Comparison of ENCODE assay signal across 1 cellular context in the genomic region with DNA sequence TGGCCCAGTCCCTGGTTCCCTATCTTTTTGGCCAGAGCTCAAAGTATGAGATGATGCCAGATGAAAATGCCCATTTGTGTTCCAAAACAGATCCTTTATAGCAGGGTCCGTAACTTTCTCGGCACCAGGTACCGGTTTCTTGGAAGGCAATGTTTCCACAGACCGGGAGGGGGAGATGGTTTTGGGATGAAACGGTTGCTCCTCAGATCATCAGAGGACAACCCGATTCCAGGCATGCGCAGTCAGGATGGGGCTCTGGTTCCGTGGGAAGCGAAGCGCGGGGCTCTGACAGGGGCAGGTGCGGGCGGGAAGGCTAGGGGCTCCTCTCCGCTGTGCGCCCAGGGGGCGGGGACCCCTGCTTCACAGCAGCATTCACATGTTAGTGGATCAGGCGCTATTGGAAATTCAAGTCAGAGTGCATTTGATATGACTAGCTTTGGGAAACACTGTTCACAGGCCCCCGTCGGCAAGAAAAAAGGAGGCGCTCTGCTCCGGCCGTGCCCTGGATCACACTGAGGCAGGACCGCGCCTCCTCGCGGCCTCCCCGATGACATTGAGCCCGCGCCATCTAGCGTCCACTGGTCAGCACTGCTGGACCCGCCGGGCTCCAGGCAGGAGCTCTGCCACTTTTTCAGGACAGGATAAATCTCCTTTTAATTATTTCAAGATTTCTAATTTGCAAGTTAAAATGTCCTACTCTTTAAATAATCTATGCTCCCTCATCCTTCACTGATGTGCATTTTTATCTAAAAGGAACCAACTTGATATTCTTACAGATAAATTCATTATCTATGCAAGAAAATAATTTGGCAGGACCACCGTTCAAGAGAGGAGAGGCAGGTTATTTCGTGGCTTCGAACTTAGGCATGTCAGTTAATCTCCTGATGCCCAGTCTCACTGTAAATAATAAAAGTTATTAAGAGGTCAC.
TF ChIP-seq lines count a peak whose summit lies in the region.

No MANE protein-coding gene starts in this region.

TF ChIP-seq in GM23338, 12 proteins besides CTCF, POLR2A, EP300 and RAD21 (continued from another document):
- TF ChIP-seq, protein P1, sequence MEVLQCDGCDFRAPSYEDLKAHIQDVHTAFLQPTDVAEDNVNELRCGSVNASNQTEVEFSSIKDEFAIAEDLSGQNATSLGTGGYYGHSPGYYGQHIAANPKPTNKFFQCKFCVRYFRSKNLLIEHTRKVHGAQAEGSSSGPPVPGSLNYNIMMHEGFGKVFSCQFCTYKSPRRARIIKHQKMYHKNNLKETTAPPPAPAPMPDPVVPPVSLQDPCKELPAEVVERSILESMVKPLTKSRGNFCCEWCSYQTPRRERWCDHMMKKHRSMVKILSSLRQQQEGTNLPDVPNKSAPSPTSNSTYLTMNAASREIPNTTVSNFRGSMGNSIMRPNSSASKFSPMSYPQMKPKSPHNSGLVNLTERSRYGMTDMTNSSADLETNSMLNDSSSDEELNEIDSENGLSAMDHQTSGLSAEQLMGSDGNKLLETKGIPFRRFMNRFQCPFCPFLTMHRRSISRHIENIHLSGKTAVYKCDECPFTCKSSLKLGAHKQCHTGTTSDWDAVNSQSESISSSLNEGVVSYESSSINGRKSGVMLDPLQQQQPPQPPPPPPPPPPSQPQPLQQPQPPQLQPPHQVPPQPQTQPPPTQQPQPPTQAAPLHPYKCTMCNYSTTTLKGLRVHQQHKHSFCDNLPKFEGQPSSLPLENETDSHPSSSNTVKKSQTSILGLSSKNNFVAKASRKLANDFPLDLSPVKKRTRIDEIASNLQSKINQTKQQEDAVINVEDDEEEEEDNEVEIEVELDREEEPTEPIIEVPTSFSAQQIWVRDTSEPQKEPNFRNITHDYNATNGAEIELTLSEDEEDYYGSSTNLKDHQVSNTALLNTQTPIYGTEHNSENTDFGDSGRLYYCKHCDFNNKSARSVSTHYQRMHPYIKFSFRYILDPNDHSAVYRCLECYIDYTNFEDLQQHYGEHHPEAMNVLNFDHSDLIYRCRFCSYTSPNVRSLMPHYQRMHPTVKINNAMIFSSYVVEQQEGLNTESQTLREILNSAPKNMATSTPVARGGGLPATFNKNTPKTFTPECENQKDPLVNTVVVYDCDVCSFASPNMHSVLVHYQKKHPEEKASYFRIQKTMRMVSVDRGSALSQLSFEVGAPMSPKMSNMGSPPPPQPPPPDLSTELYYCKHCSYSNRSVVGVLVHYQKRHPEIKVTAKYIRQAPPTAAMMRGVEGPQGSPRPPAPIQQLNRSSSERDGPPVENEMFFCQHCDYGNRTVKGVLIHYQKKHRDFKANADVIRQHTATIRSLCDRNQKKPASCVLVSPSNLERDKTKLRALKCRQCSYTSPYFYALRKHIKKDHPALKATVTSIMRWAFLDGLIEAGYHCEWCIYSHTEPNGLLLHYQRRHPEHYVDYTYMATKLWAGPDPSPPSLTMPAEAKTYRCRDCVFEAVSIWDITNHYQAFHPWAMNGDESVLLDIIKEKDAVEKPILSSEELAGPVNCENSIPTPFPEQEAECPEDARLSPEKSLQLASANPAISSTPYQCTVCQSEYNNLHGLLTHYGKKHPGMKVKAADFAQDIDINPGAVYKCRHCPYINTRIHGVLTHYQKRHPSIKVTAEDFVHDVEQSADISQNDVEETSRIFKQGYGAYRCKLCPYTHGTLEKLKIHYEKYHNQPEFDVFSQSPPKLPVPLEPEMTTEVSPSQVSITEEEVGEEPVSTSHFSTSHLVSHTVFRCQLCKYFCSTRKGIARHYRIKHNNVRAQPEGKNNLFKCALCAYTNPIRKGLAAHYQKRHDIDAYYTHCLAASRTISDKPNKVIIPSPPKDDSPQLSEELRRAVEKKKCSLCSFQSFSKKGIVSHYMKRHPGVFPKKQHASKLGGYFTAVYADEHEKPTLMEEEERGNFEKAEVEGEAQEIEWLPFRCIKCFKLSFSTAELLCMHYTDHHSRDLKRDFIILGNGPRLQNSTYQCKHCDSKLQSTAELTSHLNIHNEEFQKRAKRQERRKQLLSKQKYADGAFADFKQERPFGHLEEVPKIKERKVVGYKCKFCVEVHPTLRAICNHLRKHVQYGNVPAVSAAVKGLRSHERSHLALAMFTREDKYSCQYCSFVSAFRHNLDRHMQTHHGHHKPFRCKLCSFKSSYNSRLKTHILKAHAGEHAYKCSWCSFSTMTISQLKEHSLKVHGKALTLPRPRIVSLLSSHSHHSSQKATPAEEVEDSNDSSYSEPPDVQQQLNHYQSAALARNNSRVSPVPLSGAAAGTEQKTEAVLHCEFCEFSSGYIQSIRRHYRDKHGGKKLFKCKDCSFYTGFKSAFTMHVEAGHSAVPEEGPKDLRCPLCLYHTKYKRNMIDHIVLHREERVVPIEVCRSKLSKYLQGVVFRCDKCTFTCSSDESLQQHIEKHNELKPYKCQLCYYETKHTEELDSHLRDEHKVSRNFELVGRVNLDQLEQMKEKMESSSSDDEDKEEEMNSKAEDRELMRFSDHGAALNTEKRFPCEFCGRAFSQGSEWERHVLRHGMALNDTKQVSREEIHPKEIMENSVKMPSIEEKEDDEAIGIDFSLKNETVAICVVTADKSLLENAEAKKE (CRISPR knock-in tag; IDR thresholded peaks at IDR 0.05): no peak
- TF ChIP-seq EZH2 (IDR thresholded peaks at IDR 0.05; ENCODE audit: low read depth, unreplicated experiment): no peak
- TF ChIP-seq, protein P2, sequence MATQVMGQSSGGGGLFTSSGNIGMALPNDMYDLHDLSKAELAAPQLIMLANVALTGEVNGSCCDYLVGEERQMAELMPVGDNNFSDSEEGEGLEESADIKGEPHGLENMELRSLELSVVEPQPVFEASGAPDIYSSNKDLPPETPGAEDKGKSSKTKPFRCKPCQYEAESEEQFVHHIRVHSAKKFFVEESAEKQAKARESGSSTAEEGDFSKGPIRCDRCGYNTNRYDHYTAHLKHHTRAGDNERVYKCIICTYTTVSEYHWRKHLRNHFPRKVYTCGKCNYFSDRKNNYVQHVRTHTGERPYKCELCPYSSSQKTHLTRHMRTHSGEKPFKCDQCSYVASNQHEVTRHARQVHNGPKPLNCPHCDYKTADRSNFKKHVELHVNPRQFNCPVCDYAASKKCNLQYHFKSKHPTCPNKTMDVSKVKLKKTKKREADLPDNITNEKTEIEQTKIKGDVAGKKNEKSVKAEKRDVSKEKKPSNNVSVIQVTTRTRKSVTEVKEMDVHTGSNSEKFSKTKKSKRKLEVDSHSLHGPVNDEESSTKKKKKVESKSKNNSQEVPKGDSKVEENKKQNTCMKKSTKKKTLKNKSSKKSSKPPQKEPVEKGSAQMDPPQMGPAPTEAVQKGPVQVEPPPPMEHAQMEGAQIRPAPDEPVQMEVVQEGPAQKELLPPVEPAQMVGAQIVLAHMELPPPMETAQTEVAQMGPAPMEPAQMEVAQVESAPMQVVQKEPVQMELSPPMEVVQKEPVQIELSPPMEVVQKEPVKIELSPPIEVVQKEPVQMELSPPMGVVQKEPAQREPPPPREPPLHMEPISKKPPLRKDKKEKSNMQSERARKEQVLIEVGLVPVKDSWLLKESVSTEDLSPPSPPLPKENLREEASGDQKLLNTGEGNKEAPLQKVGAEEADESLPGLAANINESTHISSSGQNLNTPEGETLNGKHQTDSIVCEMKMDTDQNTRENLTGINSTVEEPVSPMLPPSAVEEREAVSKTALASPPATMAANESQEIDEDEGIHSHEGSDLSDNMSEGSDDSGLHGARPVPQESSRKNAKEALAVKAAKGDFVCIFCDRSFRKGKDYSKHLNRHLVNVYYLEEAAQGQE (IDR thresholded peaks at IDR 0.05; ENCODE audit: unreplicated experiment): no peak
- no peak for TF ChIP-seq JUNB (IDR thresholded peaks at IDR 0.05; ENCODE audit: unreplicated experiment)
- no peak for TF ChIP-seq NANOG (IDR thresholded peaks at IDR 0.05; ENCODE audit: borderline replicate concordance)
- no peak for TF ChIP-seq POLR2AphosphoS5 (IDR thresholded peaks at IDR 0.05; ENCODE audit: low read depth)
- TF ChIP-seq ZNF114 (CRISPR knock-in tag; IDR thresholded peaks at IDR 0.05): no peak
- TF ChIP-seq CREB1 (CRISPR knock-in tag; IDR thresholded peaks at IDR 0.05; ENCODE audit: low read depth): no peak; the same call in 1 of the 2 replicates
TF ChIP-seq in GM23338: peak in this region for 0.
